ENCODE assay signal across 15 cellular contexts in genomic region chr5:76724871-76725270, GRCh38. TPM values are rescaled to one million over a fixed set of nuclear protein-coding genes. Genes with fewer than 3 reads are reported as not detected.
DNase-seq lines count a peak whose midpoint lies in the region; ATAC-seq and TF ChIP-seq lines count a peak whose summit lies in the region.
"Had no signal": no experiment of that assay in that cellular context is flagged by ENCODE, and none has a peak within 500 bp of the region (broad histone marks: within the 10 kb centered on the region; RNA-seq: fewer than 3 reads in every experiment).

No MANE protein-coding gene starts in this region.

- TF ChIP-seq POLR2A in breast epithelium (IDR thresholded peaks at IDR 0.05) = no peak

- H3K27me3 Mint-ChIP-seq in activated CD8-positive, alpha-beta T cell treated with anti-CD3 and anti-CD28 coated beads, Interleukin-2, amount 10 ng/mL, durations not matched to agents 7 days and 5 days (ENCODE audit: low read depth) = peaks cover 7% of the 10 kb centered on the region
- no peaks in the 10 kb centered on the region for H3K27me3 Mint-ChIP-seq in activated CD8-positive, alpha-beta T cell treated with anti-CD3 and anti-CD28 coated beads for 36 hours
- H3K27me3 Mint-ChIP-seq: activated T-cell treated with anti-CD3 and anti-CD28 coated beads, Interleukin-2, amount 50 U/mL, for 24 hours had no signal

- H3K4me1 ChIP-seq in breast epithelium (no peaks in the 10 kb centered on the region), thoracic aorta (ENCODE audit: control insufficient read depth in 1 of 2, low read depth in 2 of 2) (no peaks in the 10 kb centered on the region)

- CTCF ChIA-PET in activated CD8-positive, alpha-beta T cell treated with anti-CD3 and anti-CD28 coated beads, Interleukin-2, amount 10 ng/mL, durations not matched to agents 7 days and 5 days (lab: Charles Lee) = no interaction called here
- CTCF ChIA-PET in activated CD8-positive, alpha-beta T cell treated with anti-CD3 and anti-CD28 coated beads for 36 hours (lab: Charles Lee) = interaction anchor here (1.0 to 1.2 kb wide), 2 partner anchors 18 to 50 kb away, joined by 3 to 4 read pairs; no protein-coding TSS in a partner anchor

- H3K36me3 ChIP-seq in breast epithelium (no peaks in the 10 kb centered on the region), thoracic aorta (no peaks in the 10 kb centered on the region), H7 (replicated peaks; ENCODE audit: control insufficient read depth, insufficient read depth, low read length) (no peaks in the 10 kb centered on the region)
- H3K36me3 ChIP-seq: left lung, MG63 had no signal

- H3K27ac ChIP-seq in breast epithelium = peak overlapping the region; percentile 29 to 31
- no peak overlapping the region for H3K27ac ChIP-seq in thoracic aorta
- H3K27ac ChIP-seq: 22Rv1, left lung had no signal

- H3K4me1 Mint-ChIP-seq in activated CD8-positive, alpha-beta T cell treated with anti-CD3 and anti-CD28 coated beads, Interleukin-2, amount 10 ng/mL, durations not matched to agents 7 days and 5 days (ENCODE audit: low read depth) = peaks cover 11% of the 10 kb centered on the region
- peaks cover 3% of the 10 kb centered on the region for H3K4me1 Mint-ChIP-seq in activated CD8-positive, alpha-beta T cell treated with anti-CD3 and anti-CD28 coated beads for 36 hours (ENCODE audit: low read depth)

- POLR2A ChIA-PET in activated CD8-positive, alpha-beta T cell treated with anti-CD3 and anti-CD28 coated beads, Interleukin-2, amount 10 ng/mL, durations not matched to agents 7 days and 5 days (lab: Charles Lee) = no interaction called here
- POLR2A ChIA-PET in activated CD8-positive, alpha-beta T cell treated with anti-CD3 and anti-CD28 coated beads for 36 hours (lab: Charles Lee) = no interaction called here

- H3K27ac Mint-ChIP-seq in activated CD8-positive, alpha-beta T cell treated with anti-CD3 and anti-CD28 coated beads, Interleukin-2, amount 10 ng/mL, durations not matched to agents 7 days and 5 days = no peak overlapping the region
- H3K27ac Mint-ChIP-seq in activated CD8-positive, alpha-beta T cell treated with anti-CD3 and anti-CD28 coated beads for 36 hours = no peak overlapping the region
- H3K27ac Mint-ChIP-seq: activated T-cell treated with anti-CD3 and anti-CD28 coated beads, Interleukin-2, amount 50 U/mL, for 24 hours had no signal

- no peak for TF ChIP-seq CTCF in activated CD8-positive, alpha-beta T cell treated with anti-CD3 and anti-CD28 coated beads for 36 hours (IDR thresholded peaks at IDR 0.05)
- no peak for TF ChIP-seq CTCF in breast epithelium (IDR thresholded peaks at IDR 0.05)
- no peak for TF ChIP-seq CTCF in thoracic aorta (IDR thresholded peaks at IDR 0.05)

- intact Hi-C loops in activated CD8-positive, alpha-beta T cell treated with anti-CD3 and anti-CD28 coated beads for 36 hours (cut with micrococcal nuclease) = no loop called here
- intact Hi-C loops in breast epithelium (cut with DNase I; ENCODE audit: low total_unique reads) = no loop called here

- peaks cover 20% of the 10 kb centered on the region for H3K36me3 Mint-ChIP-seq in activated CD8-positive, alpha-beta T cell treated with anti-CD3 and anti-CD28 coated beads, Interleukin-2, amount 10 ng/mL, durations not matched to agents 7 days and 5 days (ENCODE audit: low read depth)
- peaks cover 9% of the 10 kb centered on the region for H3K36me3 Mint-ChIP-seq in activated CD8-positive, alpha-beta T cell treated with anti-CD3 and anti-CD28 coated beads for 36 hours (ENCODE audit: low read depth)

- peaks cover 8% of the 10 kb centered on the region for H3K9me3 Mint-ChIP-seq in activated CD8-positive, alpha-beta T cell treated with anti-CD3 and anti-CD28 coated beads, Interleukin-2, amount 10 ng/mL, durations not matched to agents 7 days and 5 days (ENCODE audit: insufficient read depth)
- H3K9me3 Mint-ChIP-seq in activated CD8-positive, alpha-beta T cell treated with anti-CD3 and anti-CD28 coated beads for 36 hours = peaks cover 10% of the 10 kb centered on the region

- DNase-seq in activated CD8-positive, alpha-beta T cell treated with anti-CD3 and anti-CD28 coated beads, Interleukin-2, amount 10 ng/mL, durations not matched to agents 7 days and 5 days = peak; percentile 11
- DNase-seq in activated CD8-positive, alpha-beta T cell treated with anti-CD3 and anti-CD28 coated beads for 36 hours = no peak
- DNase-seq in breast epithelium (ENCODE audit: low spot score in 2 of 2) (no peak), iris pigment epithelial cell (ENCODE audit: low read depth) (peak; percentile 79), thoracic aorta (ENCODE audit: low spot score) (no peak), H7 (no peak)
- DNase-seq: activated T-cell treated with anti-CD3 and anti-CD28 coated beads, Interleukin-2, amount 50 U/mL, for 24 hours; DMS53; left lung; MG63; NCI-H345; RPMI8226 had no signal

- no peak overlapping the region for H3K4me3 Mint-ChIP-seq in activated CD8-positive, alpha-beta T cell treated with anti-CD3 and anti-CD28 coated beads, Interleukin-2, amount 10 ng/mL, durations not matched to agents 7 days and 5 days
- no peak overlapping the region for H3K4me3 Mint-ChIP-seq in activated CD8-positive, alpha-beta T cell treated with anti-CD3 and anti-CD28 coated beads for 36 hours
- H3K4me3 Mint-ChIP-seq: activated T-cell treated with anti-CD3 and anti-CD28 coated beads, Interleukin-2, amount 50 U/mL, for 24 hours had no signal

- H3K4me3 ChIP-seq in breast epithelium (no peak overlapping the region), thoracic aorta (no peak overlapping the region), H7 (ENCODE audit: insufficient read depth, low read depth, low read length) (no peak overlapping the region)
- H3K4me3 ChIP-seq: left lung, MG63 had no signal

- H3K9me3 ChIP-seq in breast epithelium = peaks cover 10 to 15% of the 10 kb centered on the region in 2 donors
- H3K9me3 ChIP-seq in thoracic aorta = peaks cover 6% of the 10 kb centered on the region

- H3K27me3 ChIP-seq in breast epithelium (no peaks in the 10 kb centered on the region), thoracic aorta (replicated peaks; ENCODE audit: insufficient read depth) (no peaks in the 10 kb centered on the region), H7 (ENCODE audit: control insufficient read depth, insufficient read depth, low read length) (no peaks in the 10 kb centered on the region)
- H3K27me3 ChIP-seq: left lung, MG63 had no signal

- no peak for ATAC-seq in activated CD8-positive, alpha-beta T cell treated with anti-CD3 and anti-CD28 coated beads, Interleukin-2, amount 10 ng/mL, durations not matched to agents 7 days and 5 days
- no peak for ATAC-seq in activated CD8-positive, alpha-beta T cell treated with anti-CD3 and anti-CD28 coated beads for 36 hours
- ATAC-seq in thoracic aorta (ENCODE audit: insufficient number of reproducible peaks, low FRiP score, low read depth) = peak; percentile 38
- no peak for ATAC-seq in GM21515 (IDR thresholded peaks at IDR 0.05; ENCODE audit: unreplicated experiment)
- ATAC-seq in HG02870 (IDR thresholded peaks at IDR 0.05; ENCODE audit: unreplicated experiment) = no peak
- ATAC-seq: left lung had no signal

RNA-seq across cellular contexts. Expression of gene F2R, which starts 8.9 kb away (rescaled TPM):
- 1 to 10 TPM; 7.5 to 7.9 TPM for total RNA-seq in activated CD8-positive, alpha-beta T cell treated with anti-CD3 and anti-CD28 coated beads, Interleukin-2, amount 10 ng/mL, durations not matched to agents 7 days and 5 days
- 1 to 10 TPM; 2.5 to 3.5 TPM for total RNA-seq in activated CD8-positive, alpha-beta T cell treated with anti-CD3 and anti-CD28 coated beads for 36 hours
- 10 to 100 TPM; 15.1 to 39.4 (median 27.2) TPM for total RNA-seq in breast epithelium
- 100 to 1,000 TPM in 1 of 2 donors, 10 to 100 TPM in 1; 96.4 to 240 TPM for total RNA-seq in thoracic aorta
- 17.1 and 23.3 TPM in 2 replicates for total RNA-seq in H7 (2014; rRNA removed; shearing (Covaris generic))

Comparison
In these comparisons a context has a peak if more than half of its experiments do, and no peak if none do; other contexts are left out.
1. DNase-seq: peak in activated CD8-positive, alpha-beta T cell treated with anti-CD3 and anti-CD28 coated beads, Interleukin-2, amount 10 ng/mL, durations not matched to agents 7 days and 5 days (single experiment) and iris pigment epithelial cell (single experiment); none in activated CD8-positive, alpha-beta T cell treated with anti-CD3 and anti-CD28 coated beads for 36 hours (single experiment), breast epithelium (0 of 2), thoracic aorta (single experiment) and H7 (single experiment).
2. H3K27ac ChIP-seq: peak in breast epithelium (2 of 2); none in thoracic aorta (0 of 2).